ENCODE assay signal across 27 cellular contexts in the genomic region with DNA sequence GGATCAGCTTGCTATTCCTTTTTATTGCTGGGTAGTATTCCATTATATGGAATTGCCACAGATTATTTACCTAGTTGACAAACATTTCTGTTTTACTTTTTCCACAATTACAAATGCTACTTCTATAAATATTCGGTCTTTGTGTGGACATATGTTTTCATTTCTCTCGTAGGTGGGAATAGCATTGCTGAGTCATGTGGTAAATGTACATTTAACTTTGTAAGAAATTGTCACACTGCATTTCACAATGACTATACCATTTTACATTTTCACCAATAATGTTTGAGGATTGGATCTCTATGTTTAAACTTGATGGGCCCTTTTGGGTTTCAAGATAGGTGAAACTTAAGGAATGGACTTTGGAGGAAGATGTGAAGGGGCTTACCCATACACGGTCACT. TPM values are rescaled to one million over a fixed set of nuclear protein-coding genes. Genes with fewer than 3 reads are reported as not detected.
DNase-seq lines count a peak whose midpoint lies in the region; ATAC-seq, FAIRE-seq and TF ChIP-seq lines count a peak whose summit lies in the region.
"Had no signal": no experiment of that assay in that cellular context is flagged by ENCODE, and none has a peak within 500 bp of the region (broad histone marks: within the 10 kb centered on the region; RNA-seq: fewer than 3 reads in every experiment).

No MANE protein-coding gene starts in this region.

- H3K9me3 Mint-ChIP-seq in mesothelial cell of epicardium (no peaks in the 10 kb centered on the region), type B pancreatic cell (no peaks in the 10 kb centered on the region)
- H3K9me3 Mint-ChIP-seq: activated CD8-positive, alpha-beta T cell treated with anti-CD3 and anti-CD28 coated beads for 36 hours; activated naive CD4-positive, alpha-beta T cell treated with anti-CD3 and anti-CD28 coated beads, Interleukin-2, amount 50 U/mL, for 24 hours; activated T-helper 2 cell treated with anti-CD3 and anti-CD28 coated beads, Interferon-gamma antibody, Interleukin-2, Interleukin-4, amounts not matched to agents 10 μg/mL and 5 μg/mL and 100 μg/mL, durations not matched to agents 14 hours and 24 hours and 36 hours; CD4-positive, CD25-positive, alpha-beta regulatory T cell had no signal

- H3K4me3 ChIP-seq in K562, result no peak overlapping the region
- H3K4me3 ChIP-seq in tibial artery, result no peak overlapping the region
- H3K4me3 ChIP-seq in uterus, result no peak overlapping the region
- H3K4me3 ChIP-seq: HAP-1, upper lobe of left lung had no signal

- intact Hi-C loops in K562 (cut with micrococcal nuclease), result no loop called here
- intact Hi-C loops in tibial artery (cut with DNase I; ENCODE audit: low total_unique reads), result no loop called here
- intact Hi-C loops in uterus (cut with DNase I; ENCODE audit: low total_unique reads), result no loop called here

- FAIRE-seq in K562 (lab: Jason Lieb, UNC), result peak; percentile 42
- FAIRE-seq: small intestine had no signal

- H3K27ac Mint-ChIP-seq in mesothelial cell of epicardium, result peak overlapping the region; percentile 86
- H3K27ac Mint-ChIP-seq in type B pancreatic cell, result peak overlapping the region; percentile 68
- H3K27ac Mint-ChIP-seq: activated CD8-positive, alpha-beta T cell treated with anti-CD3 and anti-CD28 coated beads for 36 hours; activated naive CD4-positive, alpha-beta T cell treated with anti-CD3 and anti-CD28 coated beads, Interleukin-2, amount 50 U/mL, for 24 hours; activated T-helper 2 cell treated with anti-CD3 and anti-CD28 coated beads, Interferon-gamma antibody, Interleukin-2, Interleukin-4, amounts not matched to agents 10 μg/mL and 5 μg/mL and 100 μg/mL, durations not matched to agents 14 hours and 24 hours and 36 hours; CD4-positive, CD25-positive, alpha-beta regulatory T cell; immature natural killer cell had no signal

- in situ Hi-C loops in K562 (cut with MboI), result no loop called here

- H3K79me2 ChIP-seq in K562 (ENCODE audit: control insufficient read depth, insufficient read depth, low read length), result peaks cover 71% of the 10 kb centered on the region

- no peak overlapping the region for H3K4me3 Mint-ChIP-seq in mesothelial cell of epicardium
- peak overlapping the region; percentile 18 for H3K4me3 Mint-ChIP-seq in type B pancreatic cell
- H3K4me3 Mint-ChIP-seq: activated CD8-positive, alpha-beta T cell treated with anti-CD3 and anti-CD28 coated beads for 36 hours; activated naive CD4-positive, alpha-beta T cell treated with anti-CD3 and anti-CD28 coated beads, Interleukin-2, amount 50 U/mL, for 24 hours; CD4-positive, CD25-positive, alpha-beta regulatory T cell; immature natural killer cell had no signal

- no peak for TF ChIP-seq RAD21 in K562 (CRISPR knock-in tag; conservative IDR thresholded peaks at IDR 0.05 in 1 of 2, IDR thresholded peaks at IDR 0.05 in 1 of 2)

- H3K9me3 ChIP-seq in K562 (replicated peaks; ENCODE audit: control insufficient read depth, insufficient read depth, low read depth, low read length), result no peaks in the 10 kb centered on the region
- H3K9me3 ChIP-seq in tibial artery, result no peaks in the 10 kb centered on the region
- no peaks in the 10 kb centered on the region for H3K9me3 ChIP-seq in uterus
- H3K9me3 ChIP-seq: HAP-1, upper lobe of left lung had no signal

- H3K27me3 Mint-ChIP-seq in mesothelial cell of epicardium (ENCODE audit: low read depth) (no peaks in the 10 kb centered on the region), type B pancreatic cell (no peaks in the 10 kb centered on the region)
- H3K27me3 Mint-ChIP-seq: activated CD8-positive, alpha-beta T cell treated with anti-CD3 and anti-CD28 coated beads for 36 hours; activated naive CD4-positive, alpha-beta T cell treated with anti-CD3 and anti-CD28 coated beads, Interleukin-2, amount 50 U/mL, for 24 hours; CD4-positive, CD25-positive, alpha-beta regulatory T cell had no signal

- no peaks in the 10 kb centered on the region for H4K20me1 ChIP-seq in K562 (replicated peaks; ENCODE audit: control insufficient read depth, insufficient read depth, low read length)

- H3K4me1 ChIP-seq in K562 (replicated peaks in 1 of 2; ENCODE audit: control insufficient read depth in 2 of 2, insufficient read depth in 2 of 2, low read length in 2 of 2) (peaks cover 10 to 28% of the 10 kb centered on the region in 2 experiments; a peak in 4 of 5 replicates), tibial artery (peaks cover 0 to 65% (median 21%) of the 10 kb centered on the region in 4 donors), uterus (no peaks in the 10 kb centered on the region)

- no TSS peak for BruUV-seq in K562 (replicated peaks; lab: Mats Ljungman, UMichigan)

- no peaks in the 10 kb centered on the region for H3K9me1 ChIP-seq in K562 (ENCODE audit: control insufficient read depth, insufficient read depth, low read length)

- 35% methylated on average over 3 of the region's 3 CpGs for WGBS in K562 (ENCODE audit: insufficient coverage, low coverage, missing lambda C conversion rate)

- H3K4me1 Mint-ChIP-seq in mesothelial cell of epicardium (peaks cover 46% of the 10 kb centered on the region), type B pancreatic cell (ENCODE audit: unreplicated experiment) (peaks cover 34% of the 10 kb centered on the region)
- H3K4me1 Mint-ChIP-seq: activated naive CD4-positive, alpha-beta T cell treated with anti-CD3 and anti-CD28 coated beads, Interleukin-2, amount 50 U/mL, for 24 hours; CD4-positive, CD25-positive, alpha-beta regulatory T cell had no signal

- no peak for TF ChIP-seq POLR2A in K562 (conservative IDR thresholded peaks at IDR 0.05)
- no peak for TF ChIP-seq POLR2A in uterus (IDR thresholded peaks at IDR 0.05)

- TF ChIP-seq CTCF in K562 (IDR thresholded peaks at IDR 0.05 in 2 of 3, conservative IDR thresholded peaks at IDR 0.05 in 1 of 3; ENCODE audit: insufficient read depth in 2 of 3, low read depth in 1 of 3, low read length in 3 of 3) (no peak), mesothelial cell of epicardium (IDR thresholded peaks at IDR 0.05; ENCODE audit: unreplicated experiment) (no peak), type B pancreatic cell (conservative IDR thresholded peaks at IDR 0.05) (no peak), tibial artery (IDR thresholded peaks at IDR 0.05) (no peak), uterus (IDR thresholded peaks at IDR 0.05) (no peak)

- TF ChIP-seq EP300 in K562 (IDR thresholded peaks at IDR 0.05; ENCODE audit: low read length), result no peak

- H3K27me3 ChIP-seq in K562 (ENCODE audit: control insufficient read depth in 2 of 2, insufficient read depth in 2 of 2, low read length in 2 of 2), result no peaks in the 10 kb centered on the region
- H3K27me3 ChIP-seq in tibial artery, result no peaks in the 10 kb centered on the region
- no peaks in the 10 kb centered on the region for H3K27me3 ChIP-seq in uterus
- H3K27me3 ChIP-seq: upper lobe of left lung had no signal

- 0 out of 4 replicates have a peak overlapping the region, but pooled peaks of 1 of the 2 experiments have one; percentile 21 for H3K9ac ChIP-seq in K562 (ENCODE audit: insufficient read depth in 1 of 2, low read depth in 2 of 2, low read length in 2 of 2)

- ATAC-seq in K562, result no peak
- ATAC-seq: activated CD8-positive, alpha-beta T cell treated with anti-CD3 and anti-CD28 coated beads for 36 hours had no signal

- H3K36me3 Mint-ChIP-seq in mesothelial cell of epicardium, result peaks cover 5% of the 10 kb centered on the region
- H3K36me3 Mint-ChIP-seq in type B pancreatic cell, result peaks cover 28% of the 10 kb centered on the region
- H3K36me3 Mint-ChIP-seq: activated naive CD4-positive, alpha-beta T cell treated with anti-CD3 and anti-CD28 coated beads, Interleukin-2, amount 50 U/mL, for 24 hours; CD4-positive, CD25-positive, alpha-beta regulatory T cell; immature natural killer cell had no signal

- POLR2A ChIA-PET in K562 (lab: Yijun Ruan, JAX), result interaction anchor here (0.6 to 2.3 kb wide), 5 partner anchors 12 to 151 kb away, joined by 3 to 16 read pairs (median 4); no protein-coding TSS in a partner anchor

- H3K36me3 ChIP-seq in K562 (ENCODE audit: control insufficient read depth, insufficient read depth, low read length) (peaks cover 4% of the 10 kb centered on the region; the same call in 1 of the 3 replicates), tibial artery (no peaks in the 10 kb centered on the region), uterus (no peaks in the 10 kb centered on the region)
- H3K36me3 ChIP-seq: HAP-1 had no signal

- H2AFZ ChIP-seq in K562 (ENCODE audit: low read depth, low read length), result peak overlapping the region; percentile 62; the same call in 1 of the 2 replicates

- DNase-seq in NOMO-1 treated with DMSO at 0.1 percent for 48 hours (lab: John Stamatoyannopoulos, UW; ENCODE audit: unreplicated experiment), result peak; percentile 46
- DNase-seq in NOMO-1 treated with dmso at 0.1 percent for 144 hours (lab: John Stamatoyannopoulos, UW; ENCODE audit: unreplicated experiment), result no peak
- no peak for DNase-seq in K562 (ENCODE audit: extremely low read depth in 1 of 4, low spot score in 3 of 4)
- DNase-seq in mesothelial cell of epicardium (ENCODE audit: low spot score in 2 of 2, unreplicated experiment in 2 of 2), result no peak
- no peak for DNase-seq in type B pancreatic cell (ENCODE audit: extremely low spot score, unreplicated experiment)
- no peak for DNase-seq in tibial artery
- no peak for DNase-seq in uterus
- DNase-seq in effector CD4-positive, alpha-beta T cell, result no peak
- DNase-seq: activated CD4-positive, alpha-beta T cell treated with anti-CD3 and anti-CD28 coated beads for 1 hour; activated CD8-positive, alpha-beta T cell treated with anti-CD3 and anti-CD28 coated beads for 36 hours; caudate nucleus; CD4-positive, CD25-positive, alpha-beta regulatory T cell; hippocampal formation; immature natural killer cell; KBM-7; mesendoderm; MM.1S; NCI-H2029; NCI-H345; small intestine; stimulated activated CD4-positive, alpha-beta T cell treated with anti-CD3 and anti-CD28 coated beads, Interleukin-2, amount 100 ng/mL, for 24 hours; T-helper 2 cell; upper lobe of left lung had no signal

- H3K4me2 ChIP-seq in K562 (ENCODE audit: insufficient read depth, low read length), result no peak overlapping the region

- H3K27ac ChIP-seq in K562 (ENCODE audit: extremely low read depth, low read depth, low read length) (peak overlapping the region; percentile 28; the same call in 1 of the 3 replicates), tibial artery (peak overlapping the region in 1 of 2 donors; percentile 69), uterus (peak overlapping the region in 1 of 2 donors; percentile 71)
- H3K27ac ChIP-seq: 22Rv1, upper lobe of left lung had no signal

- CTCF ChIA-PET in K562 (lab: Yijun Ruan, JAX; ENCODE audit: low intra/inter-chr PET ratio), result no interaction called here

RNA-seq across cellular contexts. Expression of gene RAI14, which starts 19.7 kb away (rescaled TPM):
- 38.2 and 39.6 TPM in 2 replicates for total RNA-seq in K562 (2011; cell fraction: chromatin; rRNA removed; ENCODE audit: low replicate concordance)
- 12.7 and 17.1 TPM in 2 replicates for total RNA-seq in K562 (2011; cell fraction: nucleolus; rRNA removed)
- 23.8 and 35.0 TPM in 2 replicates for total RNA-seq in K562 (2011; cell fraction: nucleoplasm; rRNA removed)
- total RNA-seq in K562 (2014; rRNA removed) (26.2 and 28.7 TPM in 2 replicates), K562 (2014; rRNA removed; fragmentation: Illumina TruSeq; extraction: Trizol) (36.6 and 41.5 TPM in 2 replicates), K562 (2015; rRNA removed; fragmentation: Illumina TruSeq; extraction: Trizol) (24.9 and 26.9 TPM in 2 replicates), K562 (2021) (52.4 and 58.6 TPM in 2 replicates), mesothelial cell of epicardium (117 to 134 TPM (median 120 TPM) in 3 replicates), type B pancreatic cell (ENCODE audit: low replicate concordance) (83.1 and 102 TPM in 2 replicates), uterus (100 to 1,000 TPM in 2 of 4 donors, 10 to 100 TPM in 2; 32.4 to 264 (median 117) TPM)
- polyA plus RNA-seq in K562 (2011; rRNA removed) (21.1 and 34.8 TPM in 2 replicates), K562 (2014; fragmentation: Illumina TruSeq; extraction: Trizol) (44.7 and 45.1 TPM in 2 replicates), K562 (2014; fragmentation: Nextera tagmentation; extraction: Ambion mirVana) (10 to 100 TPM; 11.3 to 12.6 TPM), K562 (2014; rRNA removed) (25.8 and 82.5 TPM in 2 replicates)
- polyA plus RNA-seq in K562 (2011; cell fraction: cytosol; rRNA removed), result 16.5 and 29.9 TPM in 2 replicates
- polyA plus RNA-seq in K562 (2011; cell fraction: nucleus; rRNA removed), result 10.9 and 24.1 TPM in 2 replicates
- polyA plus RNA-seq in K562 (2012), result 17.2 and 23.2 TPM in 2 replicates
- polyA minus RNA-seq in K562 (2011; rRNA and poly(A)+ RNA removed), result 86.8 and 125 TPM in 2 replicates
- 23.6 and 23.8 TPM in 2 replicates for polyA minus RNA-seq in K562 (2011; cell fraction: cytosol; rRNA and poly(A)+ RNA removed)
- 8.6 and 11.3 TPM in 2 replicates for polyA minus RNA-seq in K562 (2011; cell fraction: nucleus; rRNA and poly(A)+ RNA removed)
- polyA plus RNA-seq: CD4-positive, CD25-positive, alpha-beta regulatory T cell had no signal
